Comparison of ENCODE assay signal across 8 cellular contexts in the genomic region with DNA sequence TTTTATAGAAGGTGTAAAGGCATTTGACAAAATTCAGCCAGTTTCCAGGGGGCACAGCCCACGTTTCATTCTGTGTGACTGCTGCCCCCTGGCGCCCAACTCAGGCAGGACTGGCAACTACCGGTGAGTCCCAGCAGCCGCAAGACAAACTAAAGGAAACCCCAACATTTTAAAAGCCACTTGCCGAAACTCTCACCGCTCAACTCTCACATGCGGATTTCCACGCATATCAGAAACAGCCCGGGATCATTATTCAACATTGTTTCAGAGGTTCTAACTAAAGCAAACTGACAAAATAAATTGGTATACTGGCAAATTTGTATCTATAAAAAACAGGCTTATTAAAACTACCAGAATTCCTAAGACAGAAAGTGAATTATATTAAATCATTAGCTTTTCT. TPM values are rescaled to one million over a fixed set of nuclear protein-coding genes. Genes with fewer than 3 reads are reported as not detected.
DNase-seq lines count a peak whose midpoint lies in the region; ATAC-seq and TF ChIP-seq lines count a peak whose summit lies in the region.

No MANE protein-coding gene starts in this region.

- H3K27ac Mint-ChIP-seq in neural progenitor cell, result no peak overlapping the region
- no peak overlapping the region for H3K27ac Mint-ChIP-seq in stimulated activated naive CD8-positive, alpha-beta T cell treated with anti-CD3 and anti-CD28 coated beads, Interleukin-15, amount 100 ng/mL, for 72 hours

- H3K4me3 Mint-ChIP-seq in neural progenitor cell, result no peak overlapping the region
- peak overlapping the region; percentile 47 to 59 for H3K4me3 Mint-ChIP-seq in stimulated activated naive CD8-positive, alpha-beta T cell treated with anti-CD3 and anti-CD28 coated beads, Interleukin-15, amount 100 ng/mL, for 72 hours

- no peaks in the 10 kb centered on the region for H3K27me3 Mint-ChIP-seq in neural progenitor cell (ENCODE audit: insufficient read depth, low read depth)
- H3K27me3 Mint-ChIP-seq in stimulated activated naive CD8-positive, alpha-beta T cell treated with anti-CD3 and anti-CD28 coated beads, Interleukin-15, amount 100 ng/mL, for 72 hours, result no peaks in the 10 kb centered on the region

- TF ChIP-seq CTCF in fibroblast of mammary gland (conservative IDR thresholded peaks at IDR 0.05; ENCODE audit: control insufficient read depth, insufficient read depth, low read depth, low read length) (peak; percentile 86), neural progenitor cell (IDR thresholded peaks at IDR 0.05) (peak; percentile 97)

- H3K79me2 ChIP-seq in neural progenitor cell (ENCODE audit: low read depth), result no peaks in the 10 kb centered on the region

- no peaks in the 10 kb centered on the region for H3K27me3 ChIP-seq in neural progenitor cell

- H3K4me1 ChIP-seq in neural progenitor cell, result peaks cover 4% of the 10 kb centered on the region

- peaks cover 2% of the 10 kb centered on the region for H3K9me3 Mint-ChIP-seq in neural progenitor cell
- H3K9me3 Mint-ChIP-seq in stimulated activated naive CD8-positive, alpha-beta T cell treated with anti-CD3 and anti-CD28 coated beads, Interleukin-15, amount 100 ng/mL, for 72 hours, result no peaks in the 10 kb centered on the region

- H3F3A ChIP-seq in neural progenitor cell (ENCODE audit: low read depth), result peaks cover 9% of the 10 kb centered on the region

- H3K4me3 ChIP-seq in fibroblast of mammary gland (ENCODE audit: control insufficient read depth, low read depth, low read length), result no peak overlapping the region
- H3K4me3 ChIP-seq in neural progenitor cell, result no peak overlapping the region

- no peaks in the 10 kb centered on the region for H3K4me1 Mint-ChIP-seq in neural progenitor cell
- peaks cover 12% of the 10 kb centered on the region for H3K4me1 Mint-ChIP-seq in stimulated activated naive CD8-positive, alpha-beta T cell treated with anti-CD3 and anti-CD28 coated beads, Interleukin-15, amount 100 ng/mL, for 72 hours

- H3K27ac ChIP-seq in neural progenitor cell, result no peak overlapping the region

- H3K36me3 ChIP-seq in neural progenitor cell, result no peaks in the 10 kb centered on the region

- DNase-seq in COLO829 (ENCODE audit: low spot score) (peak; percentile 86), HT-29 (ENCODE audit: low spot score) (peak; percentile 57), RKO (ENCODE audit: low spot score) (peak; percentile 77), fibroblast of mammary gland (ENCODE audit: low read depth) (peak; percentile 60), neural progenitor cell (ENCODE audit: low spot score) (peak; percentile 85)
- peak; percentile 66 to 76 for DNase-seq in activated T-helper 1 cell treated with anti-CD3 and anti-CD28 coated beads, Interleukin-2, amount 50 U/mL, for 16 hours (ENCODE audit: low read depth in 1 of 2, low spot score in 1 of 2)
- peak; percentile 80 to 82 for DNase-seq in stimulated activated naive CD8-positive, alpha-beta T cell treated with anti-CD3 and anti-CD28 coated beads, Interleukin-15, amount 100 ng/mL, for 72 hours

- H2AFZ ChIP-seq in neural progenitor cell (replicated peaks), result no peak overlapping the region

- H3K9me3 ChIP-seq in neural progenitor cell (ENCODE audit: low read depth), result no peaks in the 10 kb centered on the region

- peak; percentile 80 for ATAC-seq in stimulated activated naive CD8-positive, alpha-beta T cell treated with anti-CD3 and anti-CD28 coated beads, Interleukin-15, amount 100 ng/mL, for 72 hours
- no peak for ATAC-seq in HG02870 (IDR thresholded peaks at IDR 0.05; ENCODE audit: unreplicated experiment)

- H3K9ac ChIP-seq in neural progenitor cell, result no peak overlapping the region

- H3K4me2 ChIP-seq in neural progenitor cell, result no peak overlapping the region

- peaks cover 4% of the 10 kb centered on the region for H3K36me3 Mint-ChIP-seq in neural progenitor cell

- H4K20me1 ChIP-seq in neural progenitor cell (ENCODE audit: low read depth), result no peaks in the 10 kb centered on the region

RNA-seq across cellular contexts. Expression of a gene that starts 48.2 kb away (rescaled TPM):
- total RNA-seq in HT-29 (2014; rRNA removed; shearing (Covaris generic)), result 22.9 and 25.2 TPM in 2 replicates
- 29.8 and 35.0 TPM in 2 replicates for total RNA-seq in neural progenitor cell (ENCODE audit: low replicate concordance)

RNA-seq across cellular contexts. Expression of a gene that starts 48.7 kb away (rescaled TPM):
- total RNA-seq in HT-29 (2014; rRNA removed; shearing (Covaris generic)), result 22.0 and 25.7 TPM in 2 replicates
- 130 and 136 TPM in 2 replicates for total RNA-seq in neural progenitor cell (ENCODE audit: low replicate concordance)
